ENCODE assay signal across 16 cellular contexts in genomic region chr15:25171856-25172687, GRCh38.
DNase-seq lines count a peak whose midpoint lies in the region; ATAC-seq and TF ChIP-seq lines count a peak whose summit lies in the region.
"Had no signal": no experiment of that assay in that cellular context is flagged by ENCODE, and none has a peak within 500 bp of the region (broad histone marks: within the 10 kb centered on the region; RNA-seq: fewer than 3 reads in every experiment).

No MANE protein-coding gene starts in this region.

- H3K4me3 Mint-ChIP-seq in type B pancreatic cell = no peak overlapping the region
- H3K4me3 Mint-ChIP-seq: CD8-positive, alpha-beta memory T cell; IgD-negative memory B cell had no signal

- H3K27me3 Mint-ChIP-seq in type B pancreatic cell = no peaks in the 10 kb centered on the region
- H3K27me3 Mint-ChIP-seq: CD8-positive, alpha-beta memory T cell; IgD-negative memory B cell had no signal

- H3K9me3 ChIP-seq in body of pancreas = peaks cover 0 to 35% (median 0%) of the 10 kb centered on the region in 3 donors
- peaks cover 0 to 81% of the 10 kb centered on the region in 2 donors for H3K9me3 ChIP-seq in left lung

- H3K4me1 Mint-ChIP-seq in type B pancreatic cell (ENCODE audit: unreplicated experiment) = no peaks in the 10 kb centered on the region
- H3K4me1 Mint-ChIP-seq: CD8-positive, alpha-beta memory T cell; IgD-negative memory B cell had no signal

- no peak for ATAC-seq in body of pancreas
- ATAC-seq in left lung = no peak
- ATAC-seq in sciatic nerve = peak; percentile 22
- no peak for ATAC-seq in HG02970 (IDR thresholded peaks at IDR 0.05; ENCODE audit: low FRiP score, unreplicated experiment)
- ATAC-seq: GM12878 had no signal

- H3K36me3 ChIP-seq in body of pancreas (replicated peaks in 1 of 2; ENCODE audit: insufficient read depth in 1 of 2, low read depth in 2 of 2) (no peaks in the 10 kb centered on the region), left lung (no peaks in the 10 kb centered on the region)
- H3K36me3 ChIP-seq: stomach had no signal

- DNase-seq in activated gamma-delta T cell treated with Interleukin-2 at 50 U/mL for 16 hours (peak; percentile 1), activated gamma-delta T cell (lab: John Stamatoyannopoulos, UW) (no peak), body of pancreas (peak in 3 of 4 donors; percentile 1 to 8 (median 6)), left lung (peak; percentile 16 to 34), sciatic nerve (ENCODE audit: low spot score) (peak; percentile 32), type B pancreatic cell (ENCODE audit: extremely low spot score, unreplicated experiment) (no peak), SW480 (ENCODE audit: low spot score) (no peak)
- DNase-seq: NCI-H2081, NCI-H524 treated with DMSO at 0.1 percent for 48 hours had no signal

- H3K27ac ChIP-seq in body of pancreas = no peak overlapping the region
- no peak overlapping the region for H3K27ac ChIP-seq in left lung
- H3K27ac ChIP-seq: epithelial cell of prostate, parathyroid adenoma, stomach had no signal

- no peaks in the 10 kb centered on the region for H3K36me3 Mint-ChIP-seq in type B pancreatic cell
- H3K36me3 Mint-ChIP-seq: IgD-negative memory B cell had no signal

- no peak for TF ChIP-seq POLR2A in body of pancreas (IDR thresholded peaks at IDR 0.05)

- 76 to 84% methylated on average over 6 to 9 of the region's 9 CpGs for WGBS in body of pancreas, 2 donors

- H3K27me3 ChIP-seq in body of pancreas (no peaks in the 10 kb centered on the region), left lung (no peaks in the 10 kb centered on the region)
- H3K27me3 ChIP-seq: stomach had no signal

- H3K9me3 Mint-ChIP-seq in type B pancreatic cell = peaks cover 7% of the 10 kb centered on the region

- H3K4me3 ChIP-seq in body of pancreas = no peak overlapping the region
- no peak overlapping the region for H3K4me3 ChIP-seq in left lung
- H3K4me3 ChIP-seq: GM12878, stomach had no signal

- intact Hi-C loops in body of pancreas (cut with DNase I) = no loop called here
- intact Hi-C loops in left lung (cut with DNase I) = no loop called here
- intact Hi-C loops in sciatic nerve (cut with DNase I) = loop anchor here (5.0 kb wide), 1 partner anchor 360 kb away; no protein-coding TSS in a partner anchor

- no peaks in the 10 kb centered on the region for H3K4me1 ChIP-seq in body of pancreas
- H3K4me1 ChIP-seq in left lung = no peaks in the 10 kb centered on the region
- H3K4me1 ChIP-seq: parathyroid adenoma, stomach had no signal

- H3K27ac Mint-ChIP-seq in type B pancreatic cell = no peak overlapping the region
- H3K27ac Mint-ChIP-seq: CD8-positive, alpha-beta memory T cell; IgD-negative memory B cell had no signal

- TF ChIP-seq CTCF in body of pancreas (IDR thresholded peaks at IDR 0.05) (no peak), left lung (IDR thresholded peaks at IDR 0.05) (no peak), type B pancreatic cell (conservative IDR thresholded peaks at IDR 0.05) (no peak)

Comparison
In these comparisons a context has a peak if more than half of its experiments do, and no peak if none do; other contexts are left out.
1. DNase-seq: peak in activated gamma-delta T cell treated with Interleukin-2 at 50 U/mL for 16 hours (single experiment), body of pancreas (3 of 4), left lung (2 of 2) and sciatic nerve (single experiment); none in activated gamma-delta T cell (single experiment), type B pancreatic cell (single experiment) and SW480 (single experiment).